Comparison of ENCODE assay signal across 1 cellular context in genomic region chr18:6557052-6557451, GRCh38.
A peak's percentile ranks its signal among the peaks of the same experiment; 100 is the strongest.
TF ChIP-seq lines count a peak whose summit lies in the region.

No MANE protein-coding gene starts in this region.

TF ChIP-seq in H1, 55 proteins besides CTCF, POLR2A, EP300 and RAD21:
- TF ChIP-seq BRCA1 (IDR thresholded peaks at IDR 0.05; ENCODE audit: low read depth, low read length) (no peak), ZNF274 (IDR thresholded peaks at IDR 0.05; ENCODE audit: borderline replicate concordance, extremely low read depth, low read length) (no peak), KDM4A (IDR thresholded peaks at IDR 0.05; ENCODE audit: low read depth, low read length, severe bottlenecking) (no peak), TEAD4 (IDR thresholded peaks at IDR 0.05; ENCODE audit: low read depth, low read length) (peak; percentile 72; the same call in 1 of the 2 replicates)
